11 cellular contexts compared by ENCODE assay signal in the genomic region with DNA sequence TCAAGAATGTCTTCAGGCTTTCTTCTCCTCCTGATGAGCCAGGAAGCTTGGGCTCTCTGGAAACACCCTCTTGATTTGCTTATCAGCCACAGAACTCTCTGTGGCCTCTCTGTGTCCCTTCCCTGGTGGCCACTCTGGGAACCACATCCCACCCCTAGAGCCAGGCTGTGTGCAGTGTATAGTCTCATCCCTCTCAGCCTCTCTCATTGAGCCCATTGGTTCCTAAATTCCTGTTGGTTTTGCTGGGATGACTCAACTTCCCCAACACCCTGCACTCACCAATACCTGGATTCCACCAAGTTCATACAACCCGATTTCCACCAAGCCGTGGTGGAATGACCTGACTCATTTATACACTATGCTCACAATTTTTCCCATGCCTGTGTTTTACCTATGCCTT. TPM values are rescaled to one million over a fixed set of nuclear protein-coding genes. Genes with fewer than 3 reads are reported as not detected.
DNase-seq lines count a peak whose midpoint lies in the region; ATAC-seq, FAIRE-seq and TF ChIP-seq lines count a peak whose summit lies in the region.
"Had no signal": no experiment of that assay in that cellular context is flagged by ENCODE, and none has a peak within 500 bp of the region (broad histone marks: within the 10 kb centered on the region; RNA-seq: fewer than 3 reads in every experiment).

No MANE protein-coding gene starts in this region.

- DNase-seq in AG10803 (ENCODE audit: low read depth), result no peak
- DNase-seq in HCT116 (ENCODE audit: low read depth, low spot score), result peak; percentile 45
- DNase-seq in ascending aorta (ENCODE audit: low spot score in 2 of 2), result no peak
- peak; percentile 56 for DNase-seq in islet precursor cell
- DNase-seq in NCI-H524 treated with DMSO at 0.1 percent for 48 hours (lab: John Stamatoyannopoulos, UW), result no peak
- DNase-seq in GM19239 (ENCODE audit: insufficient read length, low spot score), result no peak
- DNase-seq in DMS153 (lab: John Stamatoyannopoulos, UW), result no peak
- DNase-seq: DMS79, retina had no signal

- no peak for TF ChIP-seq RAD21 in HCT116 (IDR thresholded peaks at IDR 0.05; ENCODE audit: low read depth)

- peak; percentile 96 for ATAC-seq in HCT116
- ATAC-seq in GM21360 (IDR thresholded peaks at IDR 0.05; ENCODE audit: unreplicated experiment), result no peak

- no peaks in the 10 kb centered on the region for H3K36me3 ChIP-seq in HCT116 (ENCODE audit: control insufficient read depth in 1 of 2, insufficient read depth in 2 of 2, low read length in 2 of 2)
- peaks cover 25 to 47% of the 10 kb centered on the region in 2 donors for H3K36me3 ChIP-seq in ascending aorta

- no peaks in the 10 kb centered on the region for H3K79me2 ChIP-seq in HCT116 (ENCODE audit: insufficient read depth, low read length)

- peak overlapping the region; percentile 40 for H3K9ac ChIP-seq in HCT116 (ENCODE audit: low read length)
- H3K9ac ChIP-seq: KMS-11 had no signal

- TF ChIP-seq POLR2A in HCT116 (IDR thresholded peaks at IDR 0.05; ENCODE audit: borderline replicate concordance, extremely low read depth, insufficient read depth, insufficient read length), result no peak

- RAD21 ChIA-PET in HCT116 (lab: Charles Lee; ENCODE audit: low non-redundant PET in 1 of 2, low total read pairs in 2 of 2, uncharacterized antibody in 2 of 2, unreplicated experiment in 2 of 2), result no interaction called here

- H3K27ac ChIP-seq in HCT116 (ENCODE audit: low read depth, low read length), result peak overlapping the region; percentile 52
- H3K27ac ChIP-seq in ascending aorta, result peak overlapping the region; percentile 99
- H3K27ac ChIP-seq: KMS-11 had no signal

- H3K4me3 ChIP-seq in AG10803 (ENCODE audit: low read length) (no peak overlapping the region), HCT116 (replicated peaks in 1 of 2; ENCODE audit: low read depth in 1 of 2, low read length in 2 of 2) (no peak overlapping the region), ascending aorta (peak overlapping the region; percentile 66 to 87)

- peaks cover 14 to 63% of the 10 kb centered on the region in 2 experiments for H3K4me1 ChIP-seq in HCT116 (ENCODE audit: control insufficient read depth in 1 of 2, insufficient read depth in 2 of 2, low read length in 2 of 2)
- peaks cover 0 to 37% of the 10 kb centered on the region in 2 donors for H3K4me1 ChIP-seq in ascending aorta

- no TSS peak for BruUV-seq in HCT116 (replicated peaks; lab: Mats Ljungman, UMichigan)

- intact Hi-C loops in HCT116 (cut with micrococcal nuclease) (no loop called here), ascending aorta (cut with DNase I) (no loop called here)

- CTCF ChIA-PET in HCT116 (lab: Charles Lee), result interaction anchor here (1.7 kb wide), 1 partner anchor 19 kb away, joined by 4 read pairs; no protein-coding TSS in a partner anchor

- H4K20me1 ChIP-seq in HCT116 (ENCODE audit: insufficient read depth), result no peaks in the 10 kb centered on the region

- peak overlapping the region; percentile 16 for H2AFZ ChIP-seq in HCT116 (ENCODE audit: low read depth, low read length, poor library complexity, severe bottlenecking)

- no peaks in the 10 kb centered on the region for H3K9me3 ChIP-seq in HCT116 (ENCODE audit: control insufficient read depth in 1 of 2, insufficient read depth in 1 of 2, low read depth in 1 of 2, low read length in 2 of 2)
- no peaks in the 10 kb centered on the region for H3K9me3 ChIP-seq in ascending aorta

- no peaks in the 10 kb centered on the region for H3K9me2 ChIP-seq in HCT116 (ENCODE audit: insufficient read depth)

- POLR2A ChIA-PET in HCT116 (lab: Charles Lee), result interaction anchor here (1.2 kb wide), 1 partner anchor 19 kb away, joined by 3 read pairs; no protein-coding TSS in a partner anchor

- peak overlapping the region; percentile 43 for H3K4me2 ChIP-seq in HCT116 (ENCODE audit: low read length)
- H3K4me2 ChIP-seq: KMS-11 had no signal

- FAIRE-seq in GM19239 (lab: Jason Lieb, UNC), result no peak

- H3K27me3 ChIP-seq in HCT116 (ENCODE audit: insufficient read depth, low read length), result no peaks in the 10 kb centered on the region
- H3K27me3 ChIP-seq in ascending aorta, result no peaks in the 10 kb centered on the region

- TF ChIP-seq CTCF in AG10803 (conservative IDR thresholded peaks at IDR 0.05; ENCODE audit: low read length), result peak; percentile 28; the same call in 1 of the 2 replicates
- peak in 2 of 3 experiments; percentile 68 to 80; a peak in 4 of 6 replicates for TF ChIP-seq CTCF in HCT116 (IDR thresholded peaks at IDR 0.05 in 2 of 3, conservative IDR thresholded peaks at IDR 0.05 in 1 of 3; ENCODE audit: borderline replicate concordance in 1 of 3, insufficient read depth in 1 of 3, low read depth in 2 of 3, low read length in 2 of 3)
- TF ChIP-seq CTCF in ascending aorta (IDR thresholded peaks at IDR 0.05), result peak; percentile 8 to 47 (median 34)

TF ChIP-seq in HCT116, 20 proteins besides CTCF, POLR2A, EP300 and RAD21:
- TF ChIP-seq CBX3 (IDR thresholded peaks at IDR 0.05; ENCODE audit: low read depth) (0 out of 2 replicates have a peak, but pooled peaks have one; percentile 34), EZH2 (IDR thresholded peaks at IDR 0.05) (no peak), FOSL1 (IDR thresholded peaks at IDR 0.05; ENCODE audit: low read depth) (peak; percentile 50; the same call in 1 of the 2 replicates), CEBPB (IDR thresholded peaks at IDR 0.05; ENCODE audit: low read depth) (no peak), SP1 (IDR thresholded peaks at IDR 0.05; ENCODE audit: low read depth) (peak; percentile 45; the same call in 1 of the 2 replicates), TCF7L2 (IDR thresholded peaks at IDR 0.05; ENCODE audit: borderline replicate concordance, extremely low read depth, insufficient read depth, insufficient read length) (no peak), SRF (IDR thresholded peaks at IDR 0.05; ENCODE audit: low read depth) (no peak), SIN3A (IDR thresholded peaks at IDR 0.05; ENCODE audit: low read depth) (no peak), JUND (IDR thresholded peaks at IDR 0.05) (0 out of 2 replicates have a peak, but pooled peaks have one; percentile 45), ELF1 (IDR thresholded peaks at IDR 0.05; ENCODE audit: borderline replicate concordance, low read depth) (no peak), POLR2AphosphoS5 (IDR thresholded peaks at IDR 0.05; ENCODE audit: low read depth, low read length) (no peak), YY1 (IDR thresholded peaks at IDR 0.05; ENCODE audit: extremely low read depth, insufficient replicate concordance, low read depth, low read length) (no peak), ZFX (IDR thresholded peaks at IDR 0.05) (no peak), EGR1 (IDR thresholded peaks at IDR 0.05; ENCODE audit: low read depth) (no peak), ZNF274 (IDR thresholded peaks at IDR 0.05; ENCODE audit: low read depth, low read length) (no peak)
- TF ChIP-seq, protein P1, sequence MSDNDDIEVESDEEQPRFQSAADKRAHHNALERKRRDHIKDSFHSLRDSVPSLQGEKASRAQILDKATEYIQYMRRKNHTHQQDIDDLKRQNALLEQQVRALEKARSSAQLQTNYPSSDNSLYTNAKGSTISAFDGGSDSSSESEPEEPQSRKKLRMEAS (IDR thresholded peaks at IDR 0.05), result no peak
- TF ChIP-seq, protein P2, sequence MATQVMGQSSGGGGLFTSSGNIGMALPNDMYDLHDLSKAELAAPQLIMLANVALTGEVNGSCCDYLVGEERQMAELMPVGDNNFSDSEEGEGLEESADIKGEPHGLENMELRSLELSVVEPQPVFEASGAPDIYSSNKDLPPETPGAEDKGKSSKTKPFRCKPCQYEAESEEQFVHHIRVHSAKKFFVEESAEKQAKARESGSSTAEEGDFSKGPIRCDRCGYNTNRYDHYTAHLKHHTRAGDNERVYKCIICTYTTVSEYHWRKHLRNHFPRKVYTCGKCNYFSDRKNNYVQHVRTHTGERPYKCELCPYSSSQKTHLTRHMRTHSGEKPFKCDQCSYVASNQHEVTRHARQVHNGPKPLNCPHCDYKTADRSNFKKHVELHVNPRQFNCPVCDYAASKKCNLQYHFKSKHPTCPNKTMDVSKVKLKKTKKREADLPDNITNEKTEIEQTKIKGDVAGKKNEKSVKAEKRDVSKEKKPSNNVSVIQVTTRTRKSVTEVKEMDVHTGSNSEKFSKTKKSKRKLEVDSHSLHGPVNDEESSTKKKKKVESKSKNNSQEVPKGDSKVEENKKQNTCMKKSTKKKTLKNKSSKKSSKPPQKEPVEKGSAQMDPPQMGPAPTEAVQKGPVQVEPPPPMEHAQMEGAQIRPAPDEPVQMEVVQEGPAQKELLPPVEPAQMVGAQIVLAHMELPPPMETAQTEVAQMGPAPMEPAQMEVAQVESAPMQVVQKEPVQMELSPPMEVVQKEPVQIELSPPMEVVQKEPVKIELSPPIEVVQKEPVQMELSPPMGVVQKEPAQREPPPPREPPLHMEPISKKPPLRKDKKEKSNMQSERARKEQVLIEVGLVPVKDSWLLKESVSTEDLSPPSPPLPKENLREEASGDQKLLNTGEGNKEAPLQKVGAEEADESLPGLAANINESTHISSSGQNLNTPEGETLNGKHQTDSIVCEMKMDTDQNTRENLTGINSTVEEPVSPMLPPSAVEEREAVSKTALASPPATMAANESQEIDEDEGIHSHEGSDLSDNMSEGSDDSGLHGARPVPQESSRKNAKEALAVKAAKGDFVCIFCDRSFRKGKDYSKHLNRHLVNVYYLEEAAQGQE (IDR thresholded peaks at IDR 0.05; ENCODE audit: low read depth), result no peak
- TF ChIP-seq, protein P3, sequence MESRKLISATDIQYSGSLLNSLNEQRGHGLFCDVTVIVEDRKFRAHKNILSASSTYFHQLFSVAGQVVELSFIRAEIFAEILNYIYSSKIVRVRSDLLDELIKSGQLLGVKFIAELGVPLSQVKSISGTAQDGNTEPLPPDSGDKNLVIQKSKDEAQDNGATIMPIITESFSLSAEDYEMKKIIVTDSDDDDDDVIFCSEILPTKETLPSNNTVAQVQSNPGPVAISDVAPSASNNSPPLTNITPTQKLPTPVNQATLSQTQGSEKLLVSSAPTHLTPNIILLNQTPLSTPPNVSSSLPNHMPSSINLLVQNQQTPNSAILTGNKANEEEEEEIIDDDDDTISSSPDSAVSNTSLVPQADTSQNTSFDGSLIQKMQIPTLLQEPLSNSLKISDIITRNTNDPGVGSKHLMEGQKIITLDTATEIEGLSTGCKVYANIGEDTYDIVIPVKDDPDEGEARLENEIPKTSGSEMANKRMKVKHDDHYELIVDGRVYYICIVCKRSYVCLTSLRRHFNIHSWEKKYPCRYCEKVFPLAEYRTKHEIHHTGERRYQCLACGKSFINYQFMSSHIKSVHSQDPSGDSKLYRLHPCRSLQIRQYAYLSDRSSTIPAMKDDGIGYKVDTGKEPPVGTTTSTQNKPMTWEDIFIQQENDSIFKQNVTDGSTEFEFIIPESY (IDR thresholded peaks at IDR 0.05; ENCODE audit: extremely low read depth, insufficient replicate concordance, low read length), result no peak
- TF ChIP-seq, protein P4, sequence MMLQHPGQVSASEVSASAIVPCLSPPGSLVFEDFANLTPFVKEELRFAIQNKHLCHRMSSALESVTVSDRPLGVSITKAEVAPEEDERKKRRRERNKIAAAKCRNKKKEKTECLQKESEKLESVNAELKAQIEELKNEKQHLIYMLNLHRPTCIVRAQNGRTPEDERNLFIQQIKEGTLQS (IDR thresholded peaks at IDR 0.05), result no peak

RNA-seq across cellular contexts. Expression of a gene that starts 5.2 kb away (rescaled TPM):
- 3.7 TPM for total RNA-seq in HCT116 (2021; ENCODE audit: unreplicated experiment)
- 2.0 and 2.3 TPM in 2 replicates for polyA plus RNA-seq in HCT116 (2012)
- total RNA-seq in ascending aorta, result 236 TPM

Comparison
In these comparisons a context has a peak if more than half of its experiments do, and no peak if none do; other contexts are left out.
1. DNase-seq: peak in HCT116 (single experiment) and islet precursor cell (single experiment); none in AG10803 (single experiment), ascending aorta (0 of 2), NCI-H524 treated with DMSO at 0.1 percent for 48 hours (single experiment), GM19239 (single experiment) and DMS153 (single experiment).
2. H3K4me3 ChIP-seq: peak in ascending aorta (2 of 2); none in AG10803 (single experiment) and HCT116 (0 of 2).
3. RNA of a gene that starts 5.2 kb away (total RNA-seq): 236 TPM in ascending aorta (single experiment); 3.7 TPM in HCT116 (single experiment); every median in the first group is over 10 times any median in the second.
4. Peak in every context shown above with its lines, with median percentiles within 50 percentile points of each other: CTCF ChIP-seq.